ENCODE assay signal across 12 cellular contexts in genomic region chr4:13933163-13933562, GRCh38.
DNase-seq lines count a peak whose midpoint lies in the region; ATAC-seq and TF ChIP-seq lines count a peak whose summit lies in the region.
"Had no signal": no experiment of that assay in that cellular context is flagged by ENCODE, and none has a peak within 500 bp of the region (broad histone marks: within the 10 kb centered on the region; RNA-seq: fewer than 3 reads in every experiment).

No MANE protein-coding gene starts in this region.

- H3K27me3 Mint-ChIP-seq in MCF 10A (ENCODE audit: insufficient read depth, unreplicated experiment), result no peaks in the 10 kb centered on the region
- H3K27me3 Mint-ChIP-seq: activated CD4-positive, alpha-beta memory T cell treated with anti-CD3 and anti-CD28 coated beads, Interleukin-2, amount 10 ng/mL, durations not matched to agents 7 days and 5 days had no signal

- no peaks in the 10 kb centered on the region for H3K9me2 ChIP-seq in OCI-LY7 (ENCODE audit: insufficient read depth, low read length)

- H3K4me2 ChIP-seq in mammary epithelial cell (ENCODE audit: insufficient read depth, low read depth, low read length) (no peak overlapping the region), OCI-LY7 (ENCODE audit: low read length) (no peak overlapping the region), smooth muscle cell (no peak overlapping the region)

- no peaks in the 10 kb centered on the region for H3K4me1 ChIP-seq in mammary epithelial cell (ENCODE audit: insufficient read depth, low read length)
- H3K4me1 ChIP-seq in OCI-LY7 (ENCODE audit: insufficient read depth, low read length, poor library complexity, severe bottlenecking), result no peaks in the 10 kb centered on the region
- H3K4me1 ChIP-seq in smooth muscle cell (ENCODE audit: low read depth), result peaks cover 4% of the 10 kb centered on the region
- H3K4me1 ChIP-seq in upper lobe of right lung, result no peaks in the 10 kb centered on the region
- H3K4me1 ChIP-seq: spleen, tibial artery had no signal

- H3K36me3 ChIP-seq in mammary epithelial cell (ENCODE audit: insufficient read depth, low read length), result no peaks in the 10 kb centered on the region
- no peaks in the 10 kb centered on the region for H3K36me3 ChIP-seq in OCI-LY7 (ENCODE audit: insufficient read depth, low read length)
- no peaks in the 10 kb centered on the region for H3K36me3 ChIP-seq in smooth muscle cell (ENCODE audit: low read depth)
- H3K36me3 ChIP-seq in upper lobe of right lung, result no peaks in the 10 kb centered on the region
- H3K36me3 ChIP-seq: spleen, tibial artery had no signal

- H3F3A ChIP-seq in smooth muscle cell (ENCODE audit: low read depth), result no peaks in the 10 kb centered on the region

- H3K9me3 ChIP-seq in mammary epithelial cell (replicated peaks; ENCODE audit: insufficient read depth, low read length), result no peaks in the 10 kb centered on the region
- H3K9me3 ChIP-seq in OCI-LY7 (ENCODE audit: low read length), result no peaks in the 10 kb centered on the region
- no peaks in the 10 kb centered on the region for H3K9me3 ChIP-seq in smooth muscle cell (replicated peaks; ENCODE audit: low read depth)
- H3K9me3 ChIP-seq in upper lobe of right lung, result no peaks in the 10 kb centered on the region
- H3K9me3 ChIP-seq: spleen, tibial artery had no signal

- H3K9me3 Mint-ChIP-seq in MCF 10A (ENCODE audit: unreplicated experiment), result no peaks in the 10 kb centered on the region
- H3K9me3 Mint-ChIP-seq: activated CD4-positive, alpha-beta memory T cell treated with anti-CD3 and anti-CD28 coated beads, Interleukin-2, amount 10 ng/mL, durations not matched to agents 7 days and 5 days had no signal

- BruUV-seq in mammary epithelial cell (replicated peaks; lab: Mats Ljungman, UMichigan) (no TSS peak), MCF 10A (replicated peaks; lab: Mats Ljungman, UMichigan) (no TSS peak), OCI-LY7 (replicated peaks; lab: Mats Ljungman, UMichigan) (no TSS peak)

- TF ChIP-seq CTCF in mammary epithelial cell (conservative IDR thresholded peaks at IDR 0.05 in 1 of 2, IDR thresholded peaks at IDR 0.05 in 1 of 2; ENCODE audit: extremely low read depth in 1 of 2, insufficient read depth in 1 of 2, low read depth in 1 of 2, low read length in 2 of 2), result no peak
- TF ChIP-seq CTCF in MCF 10A (IDR thresholded peaks at IDR 0.05; ENCODE audit: unreplicated experiment), result no peak
- peak; percentile 36 for TF ChIP-seq CTCF in OCI-LY7 (conservative IDR thresholded peaks at IDR 0.05; ENCODE audit: low read length)
- peak; percentile 23 for TF ChIP-seq CTCF in fibroblast of mammary gland (conservative IDR thresholded peaks at IDR 0.05; ENCODE audit: control insufficient read depth, insufficient read depth, low read depth, low read length)
- peak; percentile 32 for TF ChIP-seq CTCF in smooth muscle cell (IDR thresholded peaks at IDR 0.05; ENCODE audit: borderline replicate concordance, insufficient read depth, poor library complexity, severe bottlenecking)
- TF ChIP-seq CTCF in upper lobe of right lung (IDR thresholded peaks at IDR 0.05), result no peak

- in situ Hi-C loops in mammary epithelial cell (cut with MboI; ENCODE audit: low sequenced_read_pairs in 2 of 2), result no loop called here

- WGBS in mammary epithelial cell (ENCODE audit: low coverage, missing lambda C conversion rate), result 61% methylated on average over 3 of the region's 3 CpGs
- WGBS in smooth muscle cell (ENCODE audit: low lambda C conversion rate), result 19% methylated on average over 3 of the region's 3 CpGs

- H3K4me1 Mint-ChIP-seq in MCF 10A (ENCODE audit: insufficient read depth, unreplicated experiment), result no peaks in the 10 kb centered on the region
- H3K4me1 Mint-ChIP-seq: activated CD4-positive, alpha-beta memory T cell treated with anti-CD3 and anti-CD28 coated beads, Interleukin-2, amount 10 ng/mL, durations not matched to agents 7 days and 5 days had no signal

- no peak overlapping the region for H2AFZ ChIP-seq in mammary epithelial cell (ENCODE audit: low read depth, low read length)
- no peak overlapping the region for H2AFZ ChIP-seq in OCI-LY7 (ENCODE audit: low read length)
- no peak overlapping the region for H2AFZ ChIP-seq in smooth muscle cell (ENCODE audit: low read depth)

- intact Hi-C loops in mammary epithelial cell (cut with micrococcal nuclease) (no loop called here), MCF 10A (cut with micrococcal nuclease) (no loop called here), OCI-LY7 (cut with micrococcal nuclease; ENCODE audit: unreplicated experiment) (no loop called here), upper lobe of right lung (cut with DNase I) (no loop called here)

- H3K79me2 ChIP-seq in mammary epithelial cell (ENCODE audit: insufficient read depth, low read length) (no peaks in the 10 kb centered on the region), OCI-LY7 (ENCODE audit: insufficient read depth, low read depth, low read length) (no peaks in the 10 kb centered on the region), smooth muscle cell (ENCODE audit: low read depth) (no peaks in the 10 kb centered on the region)

- no peak overlapping the region for H3K27ac Mint-ChIP-seq in MCF 10A (ENCODE audit: low read depth, unreplicated experiment)
- H3K27ac Mint-ChIP-seq: activated CD4-positive, alpha-beta memory T cell treated with anti-CD3 and anti-CD28 coated beads, Interleukin-2, amount 10 ng/mL, durations not matched to agents 7 days and 5 days had no signal

- dilution Hi-C loops in mammary epithelial cell (cut with HindIII; ENCODE audit: low sequenced_read_pairs), result no loop called here

- CTCF ChIA-PET in mammary epithelial cell (lab: Charles Lee; ENCODE audit: low non-redundant PET), result no interaction called here
- CTCF ChIA-PET in MCF 10A (lab: Yijun Ruan, JAX), result interaction anchor here (0.6 to 1.2 kb wide), 3 partner anchors 276 to 1071 kb away, joined by 3 read pairs; no protein-coding TSS in a partner anchor
- CTCF ChIA-PET in OCI-LY7 (lab: Charles Lee; ENCODE audit: unreplicated experiment), result no interaction called here

- H3K27me3 ChIP-seq in mammary epithelial cell (ENCODE audit: insufficient read depth, low read length) (no peaks in the 10 kb centered on the region), smooth muscle cell (ENCODE audit: low read depth) (no peaks in the 10 kb centered on the region), upper lobe of right lung (no peaks in the 10 kb centered on the region)
- H3K27me3 ChIP-seq: spleen, tibial artery had no signal

- no peak overlapping the region for H3K27ac ChIP-seq in mammary epithelial cell (ENCODE audit: insufficient read depth, low read depth, low read length)
- no peak overlapping the region for H3K27ac ChIP-seq in OCI-LY7 (ENCODE audit: low read depth, low read length, poor library complexity, severe bottlenecking)
- H3K27ac ChIP-seq in smooth muscle cell (ENCODE audit: low read depth), result peak overlapping the region; percentile 59
- H3K27ac ChIP-seq in upper lobe of right lung, result no peak overlapping the region
- H3K27ac ChIP-seq: spleen, tibial artery had no signal

- H3K36me3 Mint-ChIP-seq in MCF 10A (ENCODE audit: insufficient read depth, unreplicated experiment), result no peaks in the 10 kb centered on the region

- H4K20me1 ChIP-seq in mammary epithelial cell (ENCODE audit: insufficient read depth, low read length), result no peaks in the 10 kb centered on the region
- H4K20me1 ChIP-seq in OCI-LY7 (ENCODE audit: insufficient read depth, low read length), result no peaks in the 10 kb centered on the region
- no peaks in the 10 kb centered on the region for H4K20me1 ChIP-seq in smooth muscle cell (ENCODE audit: low read depth)

- POLR2A ChIA-PET in MCF 10A (lab: Yijun Ruan, JAX), result interaction anchor here (1.8 kb wide), 1 partner anchor 12 kb away, joined by 7 read pairs; no protein-coding TSS in a partner anchor
- POLR2A ChIA-PET in OCI-LY7 (lab: Charles Lee), result interaction anchor here (0.7 kb wide), 1 partner anchor 32 kb away, joined by 3 read pairs; no protein-coding TSS in a partner anchor

- ATAC-seq in GM21360 (IDR thresholded peaks at IDR 0.05; ENCODE audit: unreplicated experiment) (no peak), GM21737 (IDR thresholded peaks at IDR 0.05; ENCODE audit: unreplicated experiment) (no peak), upper lobe of right lung (no peak)

- H3K4me3 Mint-ChIP-seq in MCF 10A (ENCODE audit: unreplicated experiment), result no peak overlapping the region
- H3K4me3 Mint-ChIP-seq: activated CD4-positive, alpha-beta memory T cell treated with anti-CD3 and anti-CD28 coated beads, Interleukin-2, amount 10 ng/mL, durations not matched to agents 7 days and 5 days had no signal

- DNase-seq in mammary epithelial cell (peak; percentile 40), MCF 10A (ENCODE audit: unreplicated experiment) (no peak), OCI-LY7 (ENCODE audit: low spot score) (no peak), fibroblast of mammary gland (ENCODE audit: low read depth) (peak; percentile 59), smooth muscle cell (lab: John Stamatoyannopoulos, UW; ENCODE audit: unreplicated experiment) (peak; percentile 8), upper lobe of right lung (no peak)
- DNase-seq: activated CD4-positive, alpha-beta memory T cell treated with anti-CD3 and anti-CD28 coated beads, Interleukin-2, amount 10 ng/mL, durations not matched to agents 7 days and 5 days; spleen; T-helper 1 cell; tibial artery had no signal

- no peak overlapping the region for H3K9ac ChIP-seq in mammary epithelial cell (ENCODE audit: insufficient read depth, low read length)
- H3K9ac ChIP-seq in smooth muscle cell (ENCODE audit: low read depth), result no peak overlapping the region

- H3K4me3 ChIP-seq in mammary epithelial cell (replicated peaks in 1 of 3; ENCODE audit: insufficient read depth in 1 of 3, low read depth in 2 of 3, low read length in 3 of 3), result no peak overlapping the region
- H3K4me3 ChIP-seq in OCI-LY7 (ENCODE audit: low read depth, low read length, poor library complexity, severe bottlenecking), result no peak overlapping the region
- no peak overlapping the region for H3K4me3 ChIP-seq in fibroblast of mammary gland (ENCODE audit: control insufficient read depth, low read depth, low read length)
- no peak overlapping the region for H3K4me3 ChIP-seq in smooth muscle cell
- no peak overlapping the region for H3K4me3 ChIP-seq in upper lobe of right lung
- H3K4me3 ChIP-seq: spleen, tibial artery had no signal

Comparison
In these comparisons a context has a peak if more than half of its experiments do, and no peak if none do; other contexts are left out.
1. DNase-seq: peak in mammary epithelial cell (single experiment), fibroblast of mammary gland (single experiment) and smooth muscle cell (single experiment); none in MCF 10A (single experiment), OCI-LY7 (single experiment) and upper lobe of right lung (single experiment).
2. CTCF ChIP-seq: peak in OCI-LY7 (single experiment), fibroblast of mammary gland (single experiment) and smooth muscle cell (single experiment); none in mammary epithelial cell (0 of 2), MCF 10A (single experiment) and upper lobe of right lung (single experiment).